8 cellular contexts compared by ENCODE assay signal in genomic region chr7:6640246-6640721, GRCh38. TPM values are rescaled to one million over a fixed set of nuclear protein-coding genes. Genes with fewer than 3 reads are reported as not detected.
DNase-seq lines count a peak whose midpoint lies in the region; ATAC-seq and TF ChIP-seq lines count a peak whose summit lies in the region.

No MANE protein-coding gene starts in this region.

- WGBS in heart left ventricle, 4 donors: 61 to 65% (median 63%) methylated on average over 10 to 11 of the region's 11 CpGs

- H3K9me3 ChIP-seq in heart left ventricle: no peaks in the 10 kb centered on the region

- POLR2A ChIA-PET in activated CD4-positive, alpha-beta T cell treated with anti-CD3 and anti-CD28 coated beads, Interleukin-2, amount 10 ng/mL, durations not matched to agents 7 days and 5 days (lab: Charles Lee): no interaction called here

- H3K27ac ChIP-seq in heart left ventricle (no peak overlapping the region), dorsolateral prefrontal cortex (no peak overlapping the region)

- peaks cover 32% of the 10 kb centered on the region for H3K4me1 Mint-ChIP-seq in activated CD4-positive, alpha-beta T cell treated with anti-CD3 and anti-CD28 coated beads, Interleukin-2, amount 10 ng/mL, durations not matched to agents 7 days and 5 days
- H3K4me1 Mint-ChIP-seq in stimulated activated memory B cell treated with anti-CD40 and anti-IgM and Interleukin-4, amounts not matched to agents 10 μg/mL and 1 μg/mL and 100 μg/mL, for 72 hours: peaks cover 47% of the 10 kb centered on the region

- intact Hi-C loops in heart left ventricle (cut with DNase I): no loop called here
- intact Hi-C loops in dorsolateral prefrontal cortex (cut with DNase I): no loop called here

- H3K27me3 ChIP-seq in heart left ventricle: no peaks in the 10 kb centered on the region
- H3K27me3 ChIP-seq in dorsolateral prefrontal cortex: no peaks in the 10 kb centered on the region

- H3K36me3 ChIP-seq in heart left ventricle: peaks cover 0 to 47% (median 37%) of the 10 kb centered on the region in 9 donors

- TF ChIP-seq CTCF in heart left ventricle (IDR thresholded peaks at IDR 0.05) (no peak), dorsolateral prefrontal cortex (IDR thresholded peaks at IDR 0.05 in 54 of 56, conservative IDR thresholded peaks at IDR 0.05 in 2 of 56; ENCODE audit: low read depth in 1 of 56, partially characterized antibody in 56 of 56) (no peak)

- CTCF ChIA-PET in activated CD4-positive, alpha-beta T cell treated with anti-CD3 and anti-CD28 coated beads, Interleukin-2, amount 10 ng/mL, durations not matched to agents 7 days and 5 days (lab: Charles Lee): interaction anchor here (0.8 to 1.7 kb wide), 2 partner anchors 11 to 1499 kb away, joined by 3 to 4 read pairs; no protein-coding TSS in a partner anchor

- ATAC-seq in heart left ventricle (peak in 3 of 4 donors; percentile 19 to 60 (median 41)), HG02798 (IDR thresholded peaks at IDR 0.05; ENCODE audit: poor library complexity, unreplicated experiment) (no peak)
- ATAC-seq in stimulated activated memory B cell treated with anti-CD40 and anti-IgM and Interleukin-4, amounts not matched to agents 10 μg/mL and 1 μg/mL and 100 μg/mL, for 72 hours: no peak

- TF ChIP-seq POLR2A in heart left ventricle (IDR thresholded peaks at IDR 0.05): no peak

- no peaks in the 10 kb centered on the region for H3K9me3 Mint-ChIP-seq in activated CD4-positive, alpha-beta T cell treated with anti-CD3 and anti-CD28 coated beads, Interleukin-2, amount 10 ng/mL, durations not matched to agents 7 days and 5 days
- peaks cover 3% of the 10 kb centered on the region for H3K9me3 Mint-ChIP-seq in stimulated activated memory B cell treated with anti-CD40 and anti-IgM and Interleukin-4, amounts not matched to agents 10 μg/mL and 1 μg/mL and 100 μg/mL, for 72 hours

- peak; percentile 73 for DNase-seq in activated CD4-positive, alpha-beta T cell treated with anti-CD3 and anti-CD28 coated beads for 48 hours
- no peak for DNase-seq in activated CD4-positive, alpha-beta T cell treated with anti-CD3 and anti-CD28 coated beads, Interleukin-2, amount 10 ng/mL, durations not matched to agents 7 days and 5 days
- peak; percentile 38 to 55 for DNase-seq in activated CD4-positive, alpha-beta T cell treated with anti-CD3 and anti-CD28 coated beads, Interleukin-2, amount 50 U/mL, for 48 hours
- DNase-seq in heart left ventricle (peak in 2 of 5 donors; percentile 56 to 68), dorsolateral prefrontal cortex (no peak), KG1 (lab: John Stamatoyannopoulos, UW) (no peak)

- peaks cover 0 to 31% (median 17%) of the 10 kb centered on the region in 12 donors for H3K4me1 ChIP-seq in heart left ventricle

- H3K27me3 Mint-ChIP-seq in activated CD4-positive, alpha-beta T cell treated with anti-CD3 and anti-CD28 coated beads, Interleukin-2, amount 10 ng/mL, durations not matched to agents 7 days and 5 days: no peaks in the 10 kb centered on the region
- no peaks in the 10 kb centered on the region for H3K27me3 Mint-ChIP-seq in stimulated activated memory B cell treated with anti-CD40 and anti-IgM and Interleukin-4, amounts not matched to agents 10 μg/mL and 1 μg/mL and 100 μg/mL, for 72 hours

- no peak overlapping the region for H3K4me3 Mint-ChIP-seq in activated CD4-positive, alpha-beta T cell treated with anti-CD3 and anti-CD28 coated beads, Interleukin-2, amount 10 ng/mL, durations not matched to agents 7 days and 5 days
- no peak overlapping the region for H3K4me3 Mint-ChIP-seq in stimulated activated memory B cell treated with anti-CD40 and anti-IgM and Interleukin-4, amounts not matched to agents 10 μg/mL and 1 μg/mL and 100 μg/mL, for 72 hours

- H3K4me3 ChIP-seq in heart left ventricle (no peak overlapping the region), dorsolateral prefrontal cortex (no peak overlapping the region)

- no peak overlapping the region for H3K27ac Mint-ChIP-seq in activated CD4-positive, alpha-beta T cell treated with anti-CD3 and anti-CD28 coated beads, Interleukin-2, amount 10 ng/mL, durations not matched to agents 7 days and 5 days
- H3K27ac Mint-ChIP-seq in stimulated activated memory B cell treated with anti-CD40 and anti-IgM and Interleukin-4, amounts not matched to agents 10 μg/mL and 1 μg/mL and 100 μg/mL, for 72 hours: peak overlapping the region; percentile 57

- H3K36me3 Mint-ChIP-seq in activated CD4-positive, alpha-beta T cell treated with anti-CD3 and anti-CD28 coated beads, Interleukin-2, amount 10 ng/mL, durations not matched to agents 7 days and 5 days (ENCODE audit: low read depth): peaks cover 52% of the 10 kb centered on the region
- H3K36me3 Mint-ChIP-seq in stimulated activated memory B cell treated with anti-CD40 and anti-IgM and Interleukin-4, amounts not matched to agents 10 μg/mL and 1 μg/mL and 100 μg/mL, for 72 hours: peaks cover 52% of the 10 kb centered on the region

RNA-seq across cellular contexts. Expression of gene ZNF316, which starts 3.2 kb away (rescaled TPM):
- total RNA-seq in activated CD4-positive, alpha-beta T cell treated with anti-CD3 and anti-CD28 coated beads, Interleukin-2, amount 10 ng/mL, durations not matched to agents 7 days and 5 days: 10 to 100 TPM; 20.2 to 31.5 TPM
- 10 to 100 TPM; 11.0 to 22.9 (median 14.5) TPM for total RNA-seq in heart left ventricle
- polyA plus RNA-seq in heart left ventricle: 10 to 100 TPM; 11.4 to 13.5 TPM
- total RNA-seq in dorsolateral prefrontal cortex: 10 to 100 TPM; 25.1 to 74.8 (median 37.0) TPM

RNA-seq across cellular contexts. Expression of gene ZNF853, which starts 24.9 kb away (rescaled TPM):
- under 1 TPM; 0.30 to 0.33 TPM for total RNA-seq in activated CD4-positive, alpha-beta T cell treated with anti-CD3 and anti-CD28 coated beads, Interleukin-2, amount 10 ng/mL, durations not matched to agents 7 days and 5 days
- total RNA-seq in heart left ventricle (10 to 100 TPM in 8 of 9 donors, 1 to 10 TPM in 1; 6.6 to 27.8 (median 11.8) TPM), dorsolateral prefrontal cortex (10 to 100 TPM; 19.7 to 52.7 (median 27.1) TPM)
- polyA plus RNA-seq in heart left ventricle: 1 to 10 TPM; 3.1 to 5.7 TPM

RNA-seq across cellular contexts. Expression of gene INTS15, which starts 50.5 kb away (rescaled TPM):
- 10 to 100 TPM; 40.4 to 48.3 TPM for total RNA-seq in activated CD4-positive, alpha-beta T cell treated with anti-CD3 and anti-CD28 coated beads, Interleukin-2, amount 10 ng/mL, durations not matched to agents 7 days and 5 days
- total RNA-seq in heart left ventricle: 10 to 100 TPM; 11.7 to 22.7 (median 15.3) TPM
- 10 to 100 TPM in 1 of 2 donors, 1 to 10 TPM in 1; 7.1 to 15.6 TPM for polyA plus RNA-seq in heart left ventricle
- 10 to 100 TPM; 24.0 to 46.8 (median 35.2) TPM for total RNA-seq in dorsolateral prefrontal cortex

Comparison
In these comparisons a context has a peak if more than half of its experiments do, and no peak if none do; other contexts are left out.
1. DNase-seq: peak in activated CD4-positive, alpha-beta T cell treated with anti-CD3 and anti-CD28 coated beads for 48 hours (single experiment) and activated CD4-positive, alpha-beta T cell treated with anti-CD3 and anti-CD28 coated beads, Interleukin-2, amount 50 U/mL, for 48 hours (2 of 2); none in activated CD4-positive, alpha-beta T cell treated with anti-CD3 and anti-CD28 coated beads, Interleukin-2, amount 10 ng/mL, durations not matched to agents 7 days and 5 days (single experiment), dorsolateral prefrontal cortex (0 of 10) and KG1 (single experiment).
2. ATAC-seq: peak in heart left ventricle (3 of 4); none in stimulated activated memory B cell treated with anti-CD40 and anti-IgM and Interleukin-4, amounts not matched to agents 10 μg/mL and 1 μg/mL and 100 μg/mL, for 72 hours (single experiment) and HG02798 (single experiment).
3. RNA of gene ZNF853, which starts 24.9 kb away (total RNA-seq): 19.7 to 52.7 TPM in dorsolateral prefrontal cortex and 6.6 to 27.8 TPM in heart left ventricle; 0.30 to 0.33 TPM in activated CD4-positive, alpha-beta T cell treated with anti-CD3 and anti-CD28 coated beads, Interleukin-2, amount 10 ng/mL, durations not matched to agents 7 days and 5 days; every median in the first group is over 4 times any median in the second.